In genomic region chr15:50107591-50108408, GRCh38 we compare ENCODE assay signal across 8 cellular contexts. TPM values are rescaled to one million over a fixed set of nuclear protein-coding genes. Genes with fewer than 3 reads are reported as not detected.
DNase-seq lines count a peak whose midpoint lies in the region; ATAC-seq, FAIRE-seq and TF ChIP-seq lines count a peak whose summit lies in the region.

No MANE protein-coding gene starts in this region.

- no peak overlapping the region for H3K4me2 ChIP-seq in A549

- peak; percentile 92 for FAIRE-seq in A549 (lab: Jason Lieb, UNC)
- peak; percentile 92 for FAIRE-seq in GM19239 (lab: Jason Lieb, UNC)

- H3K27ac ChIP-seq in A549 = no peak overlapping the region
- H3K27ac ChIP-seq in skin epidermis = peak overlapping the region in 13 of 21 experiments; percentile 19 to 69 (median 45)
- peak overlapping the region in 1 of 2 donors; percentile 75 for H3K27ac ChIP-seq in coronary artery

- TF ChIP-seq EP300 in A549 (IDR thresholded peaks at IDR 0.05) = no peak

- TF ChIP-seq RAD21 in A549 (conservative IDR thresholded peaks at IDR 0.05 in 1 of 2, IDR thresholded peaks at IDR 0.05 in 1 of 2) = no peak

- ATAC-seq in A549 (no peak), HG03108 (IDR thresholded peaks at IDR 0.05; ENCODE audit: unreplicated experiment) (peak; percentile 99)
- ATAC-seq in activated CD8-positive, alpha-beta T cell treated with anti-CD3 and anti-CD28 coated beads, Interleukin-2, amount 10 ng/mL, durations not matched to agents 7 days and 5 days = peak; percentile 54

- CTCF ChIA-PET in A549 (lab: Yijun Ruan, JAX) = no interaction called here
- CTCF ChIA-PET in activated CD8-positive, alpha-beta T cell treated with anti-CD3 and anti-CD28 coated beads, Interleukin-2, amount 10 ng/mL, durations not matched to agents 7 days and 5 days (lab: Charles Lee) = interaction anchor here (4.2 kb wide), 1 partner anchor 11 kb away, joined by 19 read pairs; the partner anchor contains the start of gene ATP8B4

- H3K4me1 ChIP-seq in A549 = 0 out of 3 replicates have a peak, but pooled peaks cover 2% of the 10 kb centered on the region

- 77% methylated on average over 7 of the region's 7 CpGs for WGBS in A549 (ENCODE audit: missing lambda C conversion rate)

- H3K36me3 Mint-ChIP-seq in activated CD8-positive, alpha-beta T cell treated with anti-CD3 and anti-CD28 coated beads, Interleukin-2, amount 10 ng/mL, durations not matched to agents 7 days and 5 days (ENCODE audit: low read depth) = peaks cover 51% of the 10 kb centered on the region

- peaks cover 93% of the 10 kb centered on the region for H3K4me1 Mint-ChIP-seq in activated CD8-positive, alpha-beta T cell treated with anti-CD3 and anti-CD28 coated beads, Interleukin-2, amount 10 ng/mL, durations not matched to agents 7 days and 5 days (ENCODE audit: low read depth)

- H3K27me3 Mint-ChIP-seq in activated CD8-positive, alpha-beta T cell treated with anti-CD3 and anti-CD28 coated beads, Interleukin-2, amount 10 ng/mL, durations not matched to agents 7 days and 5 days (ENCODE audit: low read depth) = no peaks in the 10 kb centered on the region

- peak overlapping the region; percentile 73 for H3K4me3 Mint-ChIP-seq in activated CD8-positive, alpha-beta T cell treated with anti-CD3 and anti-CD28 coated beads, Interleukin-2, amount 10 ng/mL, durations not matched to agents 7 days and 5 days

- no peaks in the 10 kb centered on the region for H3K9me3 ChIP-seq in A549

- no peak for TF ChIP-seq POLR2A in A549 (IDR thresholded peaks at IDR 0.05; ENCODE audit: low read length)

- no peak for TF ChIP-seq CTCF in A549 (IDR thresholded peaks at IDR 0.05)
- TF ChIP-seq CTCF in coronary artery (IDR thresholded peaks at IDR 0.05) = no peak

- peaks cover 21% of the 10 kb centered on the region for H3K9me3 Mint-ChIP-seq in activated CD8-positive, alpha-beta T cell treated with anti-CD3 and anti-CD28 coated beads, Interleukin-2, amount 10 ng/mL, durations not matched to agents 7 days and 5 days (ENCODE audit: insufficient read depth)

- no peak overlapping the region for H3K4me3 ChIP-seq in A549
- H3K4me3 ChIP-seq in skin epidermis = no peak overlapping the region
- H3K4me3 ChIP-seq in coronary artery = no peak overlapping the region

- peak overlapping the region; percentile 91 for H3K27ac Mint-ChIP-seq in activated CD8-positive, alpha-beta T cell treated with anti-CD3 and anti-CD28 coated beads, Interleukin-2, amount 10 ng/mL, durations not matched to agents 7 days and 5 days

- POLR2A ChIA-PET in A549 (lab: Yijun Ruan, JAX) = no interaction called here
- POLR2A ChIA-PET in activated CD8-positive, alpha-beta T cell treated with anti-CD3 and anti-CD28 coated beads, Interleukin-2, amount 10 ng/mL, durations not matched to agents 7 days and 5 days (lab: Charles Lee) = interaction anchor here (0.6 to 3.7 kb wide), 4 partner anchors 11 to 246 kb away, joined by 3 to 23 read pairs (median 4); partner anchors contain the start of gene ATP8B4

- DNase-seq in A549 (ENCODE audit: low read depth in 1 of 2, low spot score in 1 of 2) = no peak
- DNase-seq in GM19239 (ENCODE audit: insufficient read length, low spot score) = peak; percentile 25
- peak; percentile 71 for DNase-seq in activated CD8-positive, alpha-beta T cell treated with anti-CD3 and anti-CD28 coated beads, Interleukin-2, amount 10 ng/mL, durations not matched to agents 7 days and 5 days
- no peak for DNase-seq in coronary artery (ENCODE audit: low spot score)
- no peak for DNase-seq in NCI-H748 (lab: John Stamatoyannopoulos, UW; ENCODE audit: unreplicated experiment)
- no peak for DNase-seq in stimulated activated CD4-positive, alpha-beta T cell treated with anti-CD3 and anti-CD28 coated beads, Interleukin-4, amount 100 ng/mL, for 4 hours

TF ChIP-seq in A549, 52 proteins besides CTCF, POLR2A, EP300 and RAD21:
- TF ChIP-seq ZC3H11A (IDR thresholded peaks at IDR 0.05) = no peak
- no peak for TF ChIP-seq CHD4 (IDR thresholded peaks at IDR 0.05; ENCODE audit: borderline replicate concordance)
TF ChIP-seq in A549: peak in this region for 0.

RNA-seq across cellular contexts. Expression of gene ATP8B4, which starts 11.2 kb away (rescaled TPM):
- polyA plus RNA-seq in A549 (2011; rRNA removed) (1.7 and 2.7 TPM in 2 replicates), A549 (2017; fragmentation: RNase III; extraction: RNeasy Plus Mini Kit Qiagen cat#74134 plus additional on column Dnase treatment) (0.88 to 1.2 TPM (median 1.2 TPM) in 3 replicates)
- polyA plus RNA-seq in A549 (2012; cell fraction: cytosol; rRNA removed) = 0.26 and 0.32 TPM in 2 replicates
- 0.79 and 0.88 TPM in 2 replicates for polyA plus RNA-seq in A549 (2012; cell fraction: nucleus; rRNA removed)
- 2.9 and 4.9 TPM in 2 replicates for polyA minus RNA-seq in A549 (2011; rRNA and poly(A)+ RNA removed)
- 10 to 100 TPM; 35.9 to 39.2 TPM for total RNA-seq in activated CD8-positive, alpha-beta T cell treated with anti-CD3 and anti-CD28 coated beads, Interleukin-2, amount 10 ng/mL, durations not matched to agents 7 days and 5 days

Comparison
In these comparisons a context has a peak if more than half of its experiments do, and no peak if none do; other contexts are left out.
1. ATAC-seq: peak in HG03108 (single experiment) and activated CD8-positive, alpha-beta T cell treated with anti-CD3 and anti-CD28 coated beads, Interleukin-2, amount 10 ng/mL, durations not matched to agents 7 days and 5 days (single experiment); none in A549 (0 of 2).
2. DNase-seq: peak in GM19239 (single experiment) and activated CD8-positive, alpha-beta T cell treated with anti-CD3 and anti-CD28 coated beads, Interleukin-2, amount 10 ng/mL, durations not matched to agents 7 days and 5 days (single experiment); none in A549 (0 of 2), coronary artery (single experiment), NCI-H748 (single experiment) and stimulated activated CD4-positive, alpha-beta T cell treated with anti-CD3 and anti-CD28 coated beads, Interleukin-4, amount 100 ng/mL, for 4 hours (0 of 2).
3. H3K27ac ChIP-seq: peak in skin epidermis (13 of 21); none in A549 (0 of 2).